ENCODE assay signal across 13 cellular contexts in the genomic region with DNA sequence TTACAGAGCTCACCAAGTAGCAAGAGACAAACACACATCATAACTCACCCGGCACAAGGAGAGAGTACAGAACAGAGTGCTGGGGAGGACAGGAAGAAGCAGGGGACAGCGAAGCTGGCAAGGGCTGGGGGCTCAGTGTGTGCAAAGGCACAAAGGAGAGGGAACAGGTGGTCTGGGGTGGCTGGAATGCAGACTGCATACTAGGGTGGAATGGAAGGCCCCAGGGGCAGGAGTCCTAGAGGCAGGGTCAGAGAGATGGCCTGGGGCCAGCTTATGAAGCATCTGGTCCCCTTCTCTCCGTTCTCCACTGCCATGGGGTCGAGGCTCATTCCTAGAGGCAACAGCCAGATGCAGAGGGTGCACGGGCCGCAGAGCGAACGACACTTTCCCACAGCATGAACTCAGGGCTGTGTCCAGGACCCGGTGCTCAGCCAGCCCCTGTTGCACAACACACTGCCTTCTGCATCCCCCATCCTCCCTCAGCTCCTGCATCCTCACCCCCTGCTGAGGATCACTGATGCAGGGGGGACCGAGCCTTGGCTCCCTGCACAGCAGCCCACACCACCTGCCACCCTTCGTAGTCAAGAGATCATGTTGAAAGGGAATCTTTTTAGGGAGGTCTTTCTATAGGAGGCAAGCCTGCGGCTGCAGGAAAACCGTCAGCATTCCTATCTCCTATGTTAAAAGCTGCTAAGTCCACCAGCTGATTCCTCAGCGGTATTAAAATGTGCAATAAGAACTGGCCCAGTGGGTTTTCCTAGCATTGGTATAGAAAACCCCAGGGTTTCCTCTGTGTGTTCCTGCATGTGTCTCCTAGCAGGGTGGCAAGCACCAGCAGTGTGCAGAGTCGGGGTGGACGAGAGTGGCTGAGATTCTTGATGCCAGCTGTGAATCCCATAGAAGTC.
"Had no signal": no experiment of that assay in that cellular context is flagged by ENCODE, and none has a peak within 500 bp of the region (broad histone marks: within the 10 kb centered on the region; RNA-seq: fewer than 3 reads in every experiment).

No MANE protein-coding gene starts in this region.

- H3K9me3 ChIP-seq: adrenal gland, colonic mucosa, tibial nerve had no signal

- H3K27me3 Mint-ChIP-seq: activated naive CD4-positive, alpha-beta T cell treated with anti-CD3 and anti-CD28 coated beads, Interleukin-2, amount 50 U/mL, for 24 hours had no signal

- H3K4me1 ChIP-seq: adrenal gland, colonic mucosa had no signal

- H3K27ac Mint-ChIP-seq: activated naive CD4-positive, alpha-beta T cell treated with anti-CD3 and anti-CD28 coated beads, Interleukin-2, amount 50 U/mL, for 24 hours; activated T-helper 2 cell treated with anti-CD3 and anti-CD28 coated beads, Interferon-gamma antibody, Interleukin-2, Interleukin-4, amounts not matched to agents 10 μg/mL and 5 μg/mL and 100 μg/mL, durations not matched to agents 14 hours and 24 hours and 36 hours had no signal

- H3K27me3 ChIP-seq: adrenal gland, colonic mucosa, tibial nerve had no signal

- ATAC-seq: esophagus mucosa had no signal

- FAIRE-seq: islet of Langerhans had no signal

- DNase-seq: activated CD4-positive, CD25-positive, alpha-beta regulatory T cell treated with anti-CD3 and anti-CD28 coated beads, Interleukin-2, amount 50 U/mL, for 72 hours; adrenal gland; caudate nucleus; colonic mucosa; retina; stimulated activated CD4-positive, alpha-beta T cell treated with anti-CD3 and anti-CD28 coated beads, Interleukin-4, amount 100 ng/mL, for 24 hours; stimulated activated naive CD4-positive, alpha-beta T cell; substantia nigra had no signal

- H3K4me3 ChIP-seq: adrenal gland, colonic mucosa, tibial nerve had no signal

- H3K9me3 Mint-ChIP-seq: activated naive CD4-positive, alpha-beta T cell treated with anti-CD3 and anti-CD28 coated beads, Interleukin-2, amount 50 U/mL, for 24 hours; activated T-helper 2 cell treated with anti-CD3 and anti-CD28 coated beads, Interferon-gamma antibody, Interleukin-2, Interleukin-4, amounts not matched to agents 10 μg/mL and 5 μg/mL and 100 μg/mL, durations not matched to agents 14 hours and 24 hours and 36 hours had no signal

- H3K36me3 ChIP-seq: adrenal gland, colonic mucosa, tibial nerve had no signal

- H3K27ac ChIP-seq: adrenal gland, colonic mucosa, tibial nerve had no signal

- H3K4me3 Mint-ChIP-seq: activated naive CD4-positive, alpha-beta T cell treated with anti-CD3 and anti-CD28 coated beads, Interleukin-2, amount 50 U/mL, for 24 hours had no signal

- H3K36me3 Mint-ChIP-seq: activated naive CD4-positive, alpha-beta T cell treated with anti-CD3 and anti-CD28 coated beads, Interleukin-2, amount 50 U/mL, for 24 hours had no signal
